Comparison of ENCODE assay signal across 19 cellular contexts in genomic region chr6:56869346-56869745, GRCh38.
DNase-seq lines count a peak whose midpoint lies in the region; ATAC-seq and TF ChIP-seq lines count a peak whose summit lies in the region.
"Had no signal": no experiment of that assay in that cellular context is flagged by ENCODE, and none has a peak within 500 bp of the region (broad histone marks: within the 10 kb centered on the region; RNA-seq: fewer than 3 reads in every experiment).

No MANE protein-coding gene starts in this region.

- no peak overlapping the region for H3K9ac ChIP-seq in KMS-11

- H3K27me3 ChIP-seq in KMS-11 (ENCODE audit: insufficient read depth, low read depth), result no peaks in the 10 kb centered on the region
- H3K27me3 ChIP-seq: adrenal gland, gastroesophageal sphincter, pancreas had no signal

- no peaks in the 10 kb centered on the region for H3K36me3 ChIP-seq in KMS-11 (ENCODE audit: insufficient read depth)
- H3K36me3 ChIP-seq: adrenal gland, gastroesophageal sphincter, pancreas had no signal

- H3K4me1 ChIP-seq in KMS-11 (ENCODE audit: low read depth, poor library complexity, severe bottlenecking), result peaks cover 52% of the 10 kb centered on the region
- H3K4me1 ChIP-seq: adrenal gland had no signal

- DNase-seq in chondrocyte (ENCODE audit: low spot score) (no peak), sciatic nerve (ENCODE audit: low spot score) (no peak), cortex of kidney (lab: John Stamatoyannopoulos, UW) (no peak)
- no peak for DNase-seq in stimulated activated CD4-positive, alpha-beta T cell treated with anti-CD3 and anti-CD28 coated beads, Interleukin-4, amount 100 ng/mL, for 1 hour
- no peak for DNase-seq in activated CD4-positive, alpha-beta T cell treated with anti-CD3 and anti-CD28 coated beads for 36 hours
- DNase-seq: activated CD4-positive, alpha-beta T cell treated with anti-CD3 and anti-CD28 coated beads, Interleukin-2, amount 50 U/mL, for 48 hours; activated gamma-delta T cell; adrenal gland; CD4-positive, alpha-beta memory T cell; erythroblast; kidney; NCI-H1694 treated with DMSO at 0.1 percent for 48 hours; NCI-H774; pancreas; stimulated activated CD4-positive, alpha-beta T cell treated with anti-CD3 and anti-CD28 coated beads, Interleukin-2, amount 100 ng/mL, for 24 hours; stimulated activated naive CD4-positive, alpha-beta T cell had no signal

- no peaks in the 10 kb centered on the region for H3K36me3 Mint-ChIP-seq in chondrocyte (ENCODE audit: low read depth)
- H3K36me3 Mint-ChIP-seq in activated CD4-positive, alpha-beta T cell treated with anti-CD3 and anti-CD28 coated beads for 36 hours (ENCODE audit: low read depth), result no peaks in the 10 kb centered on the region
- H3K36me3 Mint-ChIP-seq: CD4-positive, alpha-beta memory T cell had no signal

- TF ChIP-seq CTCF in KMS-11 (conservative IDR thresholded peaks at IDR 0.05; ENCODE audit: low read depth, low read length) (no peak), chondrocyte (IDR thresholded peaks at IDR 0.05) (no peak)

- no peak overlapping the region for H3K4me3 ChIP-seq in KMS-11 (IDR thresholded peaks at IDR 0.05; ENCODE audit: insufficient read depth, low read depth, low read length)
- H3K4me3 ChIP-seq: adrenal gland, gastroesophageal sphincter, pancreas had no signal

- H3K4me2 ChIP-seq in KMS-11, result peak overlapping the region; percentile 31; the same call in 1 of the 2 replicates

- H3K4me3 Mint-ChIP-seq in chondrocyte (ENCODE audit: unreplicated experiment), result no peak overlapping the region
- no peak overlapping the region for H3K4me3 Mint-ChIP-seq in activated CD4-positive, alpha-beta T cell treated with anti-CD3 and anti-CD28 coated beads for 36 hours
- H3K4me3 Mint-ChIP-seq: CD4-positive, alpha-beta memory T cell had no signal

- intact Hi-C loops in sciatic nerve (cut with DNase I), result loop anchor here (10.0 kb wide), 1 partner anchor 475 kb away; no protein-coding TSS in a partner anchor
- intact Hi-C loops in activated CD4-positive, alpha-beta T cell treated with anti-CD3 and anti-CD28 coated beads for 36 hours (cut with DNase I, micrococcal nuclease), result no loop called here

- H3K4me1 Mint-ChIP-seq in chondrocyte (ENCODE audit: low read depth), result peaks cover 38% of the 10 kb centered on the region
- no peaks in the 10 kb centered on the region for H3K4me1 Mint-ChIP-seq in activated CD4-positive, alpha-beta T cell treated with anti-CD3 and anti-CD28 coated beads for 36 hours
- H3K4me1 Mint-ChIP-seq: CD4-positive, alpha-beta memory T cell had no signal

- H2AFZ ChIP-seq in KMS-11 (ENCODE audit: low read depth), result no peak overlapping the region

- H4K20me1 ChIP-seq in KMS-11 (ENCODE audit: insufficient read depth), result no peaks in the 10 kb centered on the region

- H3K27me3 Mint-ChIP-seq in chondrocyte (ENCODE audit: low read depth), result no peaks in the 10 kb centered on the region
- H3K27me3 Mint-ChIP-seq in activated CD4-positive, alpha-beta T cell treated with anti-CD3 and anti-CD28 coated beads for 36 hours, result peaks cover 5% of the 10 kb centered on the region

- no peak overlapping the region for H3K27ac ChIP-seq in KMS-11
- H3K27ac ChIP-seq: adrenal gland, gastroesophageal sphincter, pancreas had no signal

- peak overlapping the region; percentile 78 for H3K27ac Mint-ChIP-seq in chondrocyte (ENCODE audit: unreplicated experiment)
- no peak overlapping the region for H3K27ac Mint-ChIP-seq in activated CD4-positive, alpha-beta T cell treated with anti-CD3 and anti-CD28 coated beads for 36 hours
- H3K27ac Mint-ChIP-seq: CD4-positive, alpha-beta memory T cell had no signal

- H3K79me2 ChIP-seq in KMS-11 (ENCODE audit: insufficient read depth, low read depth), result peaks cover 7% of the 10 kb centered on the region; the same call in 1 of the 2 replicates

- POLR2A ChIA-PET in activated CD4-positive, alpha-beta T cell treated with anti-CD3 and anti-CD28 coated beads for 36 hours (lab: Charles Lee), result no interaction called here

- ATAC-seq in GM18868 (IDR thresholded peaks at IDR 0.05; ENCODE audit: unreplicated experiment) (peak; percentile 19), sciatic nerve (peak; percentile 10)
- no peak for ATAC-seq in activated CD4-positive, alpha-beta T cell treated with anti-CD3 and anti-CD28 coated beads for 36 hours
- ATAC-seq: gastroesophageal sphincter had no signal

- no peaks in the 10 kb centered on the region for H3K9me3 Mint-ChIP-seq in chondrocyte (ENCODE audit: low read depth)
- no peaks in the 10 kb centered on the region for H3K9me3 Mint-ChIP-seq in activated CD4-positive, alpha-beta T cell treated with anti-CD3 and anti-CD28 coated beads for 36 hours (ENCODE audit: low read depth)
- H3K9me3 Mint-ChIP-seq: CD4-positive, alpha-beta memory T cell had no signal

- CTCF ChIA-PET in activated CD4-positive, alpha-beta T cell treated with anti-CD3 and anti-CD28 coated beads for 36 hours (lab: Charles Lee), result no interaction called here
